ENCODE assay signal across 2 cellular contexts in the genomic region with DNA sequence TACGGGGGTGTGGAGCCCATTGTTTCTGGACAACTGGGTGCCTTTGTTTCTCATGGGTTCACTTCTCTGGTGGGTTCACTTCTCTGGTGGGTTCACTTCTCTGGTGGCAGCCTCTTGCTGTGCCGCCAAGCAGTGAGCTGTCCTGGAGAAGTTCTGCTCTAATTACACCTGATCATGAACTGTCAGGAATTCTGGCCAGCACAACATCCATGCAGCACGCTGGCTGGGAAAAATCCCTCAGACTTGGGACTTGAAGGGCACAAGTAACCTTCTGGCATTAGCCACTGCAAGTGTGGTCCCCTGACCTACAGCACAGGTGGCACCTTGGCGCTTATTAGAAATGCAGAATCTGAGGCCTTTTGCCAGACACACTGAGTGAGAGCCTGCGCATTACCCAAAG.
"Had no signal": no experiment of that assay in that cellular context is flagged by ENCODE, and none has a peak within 500 bp of the region (broad histone marks: within the 10 kb centered on the region; RNA-seq: fewer than 3 reads in every experiment).

No MANE protein-coding gene starts in this region.

- DNase-seq: GDM1, GF-D8 had no signal
